16 cellular contexts compared by ENCODE assay signal in the genomic region with DNA sequence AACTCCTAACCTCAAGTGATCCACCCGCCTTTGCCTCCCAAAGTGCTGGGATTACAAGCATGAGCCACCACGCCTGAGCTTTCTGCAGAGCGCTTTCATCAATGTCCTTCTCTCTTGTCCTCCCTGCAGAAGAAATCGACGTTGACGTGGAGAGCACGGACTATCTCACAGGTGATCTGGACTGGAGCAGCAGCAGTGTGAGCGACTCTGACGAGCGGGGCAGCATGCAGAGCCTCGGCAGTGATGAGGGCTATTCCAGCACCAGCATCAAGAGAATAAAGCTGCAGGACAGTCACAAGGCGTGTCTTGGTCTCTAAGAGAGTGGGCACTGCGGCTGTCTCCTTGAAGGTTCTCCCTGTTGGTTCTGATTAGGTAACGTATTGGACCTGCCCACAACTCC. TPM values are rescaled to one million over a fixed set of nuclear protein-coding genes. Genes with fewer than 3 reads are reported as not detected.
DNase-seq lines count a peak whose midpoint lies in the region; ATAC-seq and TF ChIP-seq lines count a peak whose summit lies in the region.
"Had no signal": no experiment of that assay in that cellular context is flagged by ENCODE, and none has a peak within 500 bp of the region (broad histone marks: within the 10 kb centered on the region; RNA-seq: fewer than 3 reads in every experiment).

No MANE protein-coding gene starts in this region.

- POLR2A ChIA-PET in WTC11 (lab: Charles Lee) = no interaction called here

- no peak overlapping the region for H3K9ac ChIP-seq in endodermal cell (ENCODE audit: extremely low read depth, low read length, poor library complexity, severe bottlenecking)

- no peak overlapping the region for H3K4me3 Mint-ChIP-seq in activated naive CD8-positive, alpha-beta T cell
- no peak overlapping the region for H3K4me3 Mint-ChIP-seq in activated naive CD8-positive, alpha-beta T cell treated with anti-CD3 and anti-CD28 coated beads for 36 hours
- no peak overlapping the region for H3K4me3 Mint-ChIP-seq in WTC11
- no peak overlapping the region for H3K4me3 Mint-ChIP-seq in endodermal cell
- H3K4me3 Mint-ChIP-seq: CD8-positive, alpha-beta memory T cell; H9 had no signal

- H3K36me3 Mint-ChIP-seq in activated naive CD8-positive, alpha-beta T cell = peaks cover 17% of the 10 kb centered on the region
- peaks cover 13% of the 10 kb centered on the region for H3K36me3 Mint-ChIP-seq in activated naive CD8-positive, alpha-beta T cell treated with anti-CD3 and anti-CD28 coated beads for 36 hours
- H3K36me3 Mint-ChIP-seq in WTC11 (peaks cover 2% of the 10 kb centered on the region; the same call in 1 of the 2 replicates), endodermal cell (ENCODE audit: low read depth) (peaks cover 29% of the 10 kb centered on the region)

- no peak overlapping the region for H3K4me3 ChIP-seq in endodermal cell (ENCODE audit: low read length)
- peak overlapping the region in 1 of 2 experiments; percentile 94 for H3K4me3 ChIP-seq in neutrophil (ENCODE audit: low read depth in 1 of 2, low read length in 1 of 2)
- H3K4me3 ChIP-seq in left ventricle myocardium inferior = no peak overlapping the region
- no peak overlapping the region for H3K4me3 ChIP-seq in SJCRH30

- H3K9me3 ChIP-seq in endodermal cell (ENCODE audit: control insufficient read depth, low read length) = no peaks in the 10 kb centered on the region
- peaks cover 7% of the 10 kb centered on the region for H3K9me3 ChIP-seq in neutrophil
- H3K9me3 ChIP-seq in left ventricle myocardium inferior (replicated peaks) = no peaks in the 10 kb centered on the region
- H3K9me3 ChIP-seq in SJCRH30 (replicated peaks) = no peaks in the 10 kb centered on the region
- H3K9me3 ChIP-seq: BE2C had no signal

- TF ChIP-seq CTCF in WTC11 (IDR thresholded peaks at IDR 0.05) (no peak), endodermal cell (conservative IDR thresholded peaks at IDR 0.05) (no peak), neutrophil (IDR thresholded peaks at IDR 0.05) (no peak), left ventricle myocardium inferior (IDR thresholded peaks at IDR 0.05; ENCODE audit: borderline replicate concordance) (no peak)

- no peak for DNase-seq in activated naive CD8-positive, alpha-beta T cell treated with anti-CD3 and anti-CD28 coated beads for 36 hours
- DNase-seq in WTC11 (ENCODE audit: low spot score) (no peak), endodermal cell (no peak), left ventricle myocardium inferior (no peak), SJCRH30 (no peak), activated gamma-delta T cell (lab: John Stamatoyannopoulos, UW) (no peak)
- DNase-seq: ACHN; BE2C; C1 segment of cervical spinal cord; CD4-positive, CD25-positive, alpha-beta regulatory T cell; CD8-positive, alpha-beta memory T cell; COR-L47; H9 had no signal

- CTCF ChIA-PET in WTC11 (lab: Charles Lee) = no interaction called here

- peaks cover 13% of the 10 kb centered on the region for H3K4me1 Mint-ChIP-seq in activated naive CD8-positive, alpha-beta T cell (ENCODE audit: low read depth)
- peaks cover 11% of the 10 kb centered on the region for H3K4me1 Mint-ChIP-seq in activated naive CD8-positive, alpha-beta T cell treated with anti-CD3 and anti-CD28 coated beads for 36 hours
- peaks cover 28% of the 10 kb centered on the region for H3K4me1 Mint-ChIP-seq in WTC11
- H3K4me1 Mint-ChIP-seq in endodermal cell = peaks cover 16% of the 10 kb centered on the region

- no peaks in the 10 kb centered on the region for H3K9me3 Mint-ChIP-seq in activated naive CD8-positive, alpha-beta T cell (ENCODE audit: low read depth)
- no peaks in the 10 kb centered on the region for H3K9me3 Mint-ChIP-seq in activated naive CD8-positive, alpha-beta T cell treated with anti-CD3 and anti-CD28 coated beads for 36 hours
- H3K9me3 Mint-ChIP-seq in WTC11 (no peaks in the 10 kb centered on the region), endodermal cell (no peaks in the 10 kb centered on the region)
- H3K9me3 Mint-ChIP-seq: CD4-positive, CD25-positive, alpha-beta regulatory T cell; CD8-positive, alpha-beta memory T cell; H9 had no signal

- peak overlapping the region; percentile 55 for H3K27ac Mint-ChIP-seq in activated naive CD8-positive, alpha-beta T cell
- H3K27ac Mint-ChIP-seq in activated naive CD8-positive, alpha-beta T cell treated with anti-CD3 and anti-CD28 coated beads for 36 hours = no peak overlapping the region
- peak overlapping the region; percentile 81 for H3K27ac Mint-ChIP-seq in WTC11
- H3K27ac Mint-ChIP-seq in endodermal cell = peak overlapping the region; percentile 33
- H3K27ac Mint-ChIP-seq: CD4-positive, CD25-positive, alpha-beta regulatory T cell; H9 had no signal

- no peaks in the 10 kb centered on the region for H3K4me1 ChIP-seq in endodermal cell (ENCODE audit: control insufficient read depth, insufficient read depth, low read length)
- H3K4me1 ChIP-seq in neutrophil (ENCODE audit: control insufficient read depth in 1 of 2, insufficient read depth in 1 of 2, low read depth in 1 of 2, low read length in 1 of 2) = peaks cover 99 to 100% of the 10 kb centered on the region in 2 experiments
- H3K4me1 ChIP-seq in left ventricle myocardium inferior = peaks cover 17% of the 10 kb centered on the region
- no peaks in the 10 kb centered on the region for H3K4me1 ChIP-seq in SJCRH30
- H3K4me1 ChIP-seq: BE2C had no signal

- H3K27me3 ChIP-seq in endodermal cell (ENCODE audit: control insufficient read depth, insufficient read depth, low read length, poor library complexity, severe bottlenecking) (no peaks in the 10 kb centered on the region), neutrophil (no peaks in the 10 kb centered on the region), left ventricle myocardium inferior (ENCODE audit: low read depth) (no peaks in the 10 kb centered on the region), SJCRH30 (no peaks in the 10 kb centered on the region)
- H3K27me3 ChIP-seq: BE2C had no signal

- ATAC-seq in WTC11 = no peak

- intact Hi-C loops in left ventricle myocardium inferior (cut with micrococcal nuclease) = no loop called here

- no peaks in the 10 kb centered on the region for H3K27me3 Mint-ChIP-seq in activated naive CD8-positive, alpha-beta T cell
- no peaks in the 10 kb centered on the region for H3K27me3 Mint-ChIP-seq in activated naive CD8-positive, alpha-beta T cell treated with anti-CD3 and anti-CD28 coated beads for 36 hours
- H3K27me3 Mint-ChIP-seq in WTC11 (ENCODE audit: low read depth) (no peaks in the 10 kb centered on the region), endodermal cell (ENCODE audit: insufficient read depth) (no peaks in the 10 kb centered on the region)
- H3K27me3 Mint-ChIP-seq: CD4-positive, CD25-positive, alpha-beta regulatory T cell had no signal

- H3K36me3 ChIP-seq in endodermal cell (ENCODE audit: control insufficient read depth, insufficient read depth, low read length) = peaks cover 5% of the 10 kb centered on the region
- peaks cover 100% of the 10 kb centered on the region for H3K36me3 ChIP-seq in neutrophil
- H3K36me3 ChIP-seq in left ventricle myocardium inferior = peaks cover 72% of the 10 kb centered on the region
- H3K36me3 ChIP-seq in SJCRH30 = peaks cover 3% of the 10 kb centered on the region; the same call in 1 of the 2 replicates
- H3K36me3 ChIP-seq: BE2C had no signal

- 96% methylated on average over 13 to 14 of the region's 14 CpGs for WGBS in endodermal cell (ENCODE audit: insufficient coverage in 1 of 2, insufficient read length in 1 of 2), 2 experiments

- no peak overlapping the region for H3K27ac ChIP-seq in endodermal cell (ENCODE audit: low read depth, low read length)
- peak overlapping the region; percentile 99 for H3K27ac ChIP-seq in neutrophil
- no peak overlapping the region for H3K27ac ChIP-seq in left ventricle myocardium inferior (replicated peaks)
- no peak overlapping the region for H3K27ac ChIP-seq in SJCRH30
- H3K27ac ChIP-seq: HL-60 had no signal

TF ChIP-seq in WTC11, 78 proteins besides CTCF, POLR2A, EP300 and RAD21 (continues in another document):
- TF ChIP-seq TEAD1 (CRISPR knock-in tag; IDR thresholded peaks at IDR 0.05) (no peak), NR3C1 (CRISPR knock-in tag; conservative IDR thresholded peaks at IDR 0.05; ENCODE audit: low read depth) (no peak), ZNF317 (CRISPR knock-in tag; IDR thresholded peaks at IDR 0.05; ENCODE audit: borderline replicate concordance, low read depth) (no peak), SMAD3 (CRISPR knock-in tag; IDR thresholded peaks at IDR 0.05; ENCODE audit: borderline replicate concordance) (no peak)
- TF ChIP-seq, protein P1, sequence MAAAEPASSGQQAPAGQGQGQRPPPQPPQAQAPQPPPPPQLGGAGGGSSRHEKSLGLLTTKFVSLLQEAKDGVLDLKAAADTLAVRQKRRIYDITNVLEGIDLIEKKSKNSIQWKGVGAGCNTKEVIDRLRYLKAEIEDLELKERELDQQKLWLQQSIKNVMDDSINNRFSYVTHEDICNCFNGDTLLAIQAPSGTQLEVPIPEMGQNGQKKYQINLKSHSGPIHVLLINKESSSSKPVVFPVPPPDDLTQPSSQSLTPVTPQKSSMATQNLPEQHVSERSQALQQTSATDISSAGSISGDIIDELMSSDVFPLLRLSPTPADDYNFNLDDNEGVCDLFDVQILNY (CRISPR knock-in tag; IDR thresholded peaks at IDR 0.05) = no peak

RNA-seq across cellular contexts. Expression of a gene that starts 23.1 kb away (rescaled TPM):
- total RNA-seq in activated naive CD8-positive, alpha-beta T cell treated with anti-CD3 and anti-CD28 coated beads for 36 hours = 1 to 10 TPM; 5.0 to 6.3 TPM
- total RNA-seq in WTC11 (2021) (1.5 to 2.3 TPM (median 1.6 TPM) in 3 replicates), endodermal cell (1 to 10 TPM in 1 of 2 donors, under 1 TPM in 1; 0.73 to 5.5 TPM), left ventricle myocardium inferior (3.5 TPM)
- polyA plus RNA-seq in endodermal cell (2013, experiment 1 of 2) = 5.1 TPM
- 6.1 TPM for polyA plus RNA-seq in endodermal cell (2013, experiment 2 of 2)
- total RNA-seq in SJCRH30 (2014; rRNA removed; shearing (Covaris generic)) = 5.2 and 5.3 TPM in 2 replicates

RNA-seq across cellular contexts. Expression of a gene that starts 23.5 kb away (rescaled TPM):
- total RNA-seq in activated naive CD8-positive, alpha-beta T cell treated with anti-CD3 and anti-CD28 coated beads for 36 hours = under 1 TPM; 0.54 to 0.74 TPM
- total RNA-seq in WTC11 (2021) = 0.73 to 1.3 TPM (median 1.1 TPM) in 3 replicates
- total RNA-seq in endodermal cell = under 1 TPM; 0.84 to 0.91 TPM
- polyA plus RNA-seq in endodermal cell (2013, experiment 1 of 2) = 0.89 TPM
- 1.0 TPM for polyA plus RNA-seq in endodermal cell (2013, experiment 2 of 2)
- 0.63 TPM for total RNA-seq in left ventricle myocardium inferior
- 0.51 and 0.95 TPM in 2 replicates for total RNA-seq in SJCRH30 (2014; rRNA removed; shearing (Covaris generic))

RNA-seq across cellular contexts. Expression of a gene that starts 44.2 kb away (rescaled TPM):
- 10 to 100 TPM; 61.0 to 61.8 TPM for total RNA-seq in activated naive CD8-positive, alpha-beta T cell treated with anti-CD3 and anti-CD28 coated beads for 36 hours
- total RNA-seq in WTC11 (2021) = 38.4 to 45.9 TPM (median 39.9 TPM) in 3 replicates
- 10 to 100 TPM; 56.2 to 64.9 TPM for total RNA-seq in endodermal cell
- polyA plus RNA-seq in endodermal cell (2013, experiment 1 of 2) = 58.2 TPM
- 53.0 TPM for polyA plus RNA-seq in endodermal cell (2013, experiment 2 of 2)
- 56.0 TPM for total RNA-seq in left ventricle myocardium inferior
- 105 and 107 TPM in 2 replicates for total RNA-seq in SJCRH30 (2014; rRNA removed; shearing (Covaris generic))
